ENCODE assay signal across 8 cellular contexts in the genomic region with DNA sequence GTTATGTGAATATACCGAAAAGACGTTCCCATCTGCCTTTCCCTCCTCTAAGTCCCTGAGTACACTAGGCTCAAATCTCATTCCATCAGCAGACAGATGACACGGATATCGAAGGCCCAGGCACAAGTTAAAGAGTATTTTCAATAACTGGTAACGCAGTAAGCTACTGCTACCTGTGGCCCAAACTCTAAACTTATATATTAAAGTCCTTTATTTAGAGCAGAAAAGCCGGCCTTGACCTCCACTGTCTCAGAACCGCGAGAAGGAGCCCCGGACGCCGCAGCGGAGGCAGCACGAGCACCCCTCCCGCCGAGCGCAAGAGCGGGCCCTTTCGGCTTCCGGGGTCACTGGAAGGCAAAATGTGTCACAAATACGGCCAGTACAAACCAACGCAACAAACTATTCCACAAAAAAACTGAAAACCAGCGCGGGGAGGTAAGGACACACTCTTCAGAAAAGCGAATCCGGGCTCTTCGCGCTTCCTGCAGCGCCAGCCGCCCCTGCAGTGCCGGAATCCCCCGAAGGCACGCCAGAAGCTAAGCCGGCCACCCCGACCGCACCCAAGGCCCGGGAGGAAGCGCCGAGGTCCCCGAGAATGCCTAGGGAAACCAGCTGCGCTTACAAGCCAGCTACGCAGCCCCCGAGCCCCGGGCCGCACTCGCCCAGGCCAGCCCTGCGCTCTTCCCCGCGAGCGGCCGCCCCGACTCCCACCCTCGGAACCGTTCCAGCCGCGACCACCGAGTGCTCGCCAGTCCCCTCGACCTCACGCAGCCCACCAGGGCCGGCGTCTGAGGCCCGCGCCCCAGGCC. TPM values are rescaled to one million over a fixed set of nuclear protein-coding genes. Genes with fewer than 3 reads are reported as not detected.
DNase-seq lines count a peak whose midpoint lies in the region; ATAC-seq, FAIRE-seq and TF ChIP-seq lines count a peak whose summit lies in the region.

No MANE protein-coding gene starts in this region.

- no peak for TF ChIP-seq POLR2A in GM12892 (IDR thresholded peaks at IDR 0.05; ENCODE audit: low read depth, low read length)

- no peak for FAIRE-seq in GM12892 (lab: Jason Lieb, UNC)

- no peak overlapping the region for H2AFZ ChIP-seq in osteoblast (ENCODE audit: low read length)

- H3K36me3 Mint-ChIP-seq in HFFc6 (ENCODE audit: low read depth) = no peaks in the 10 kb centered on the region; the same call in 1 of the 2 replicates
- H3K36me3 Mint-ChIP-seq in activated T-helper 1 cell treated with anti-CD3 and anti-CD28 coated beads, Interleukin-12 subunit alpha, Interleukin-12 subunit beta, Interleukin-2, Interleukin-4 antibody, amounts not matched to agents 30 ng/mL and 10 ng/mL and 1 ng/mL, durations not matched to agents 14 hours and 24 hours and 36 hours (ENCODE audit: low read depth) = peaks cover 10% of the 10 kb centered on the region

- no peak for TF ChIP-seq CTCF in HFFc6 (IDR thresholded peaks at IDR 0.05)
- TF ChIP-seq CTCF in fibroblast of the aortic adventitia (IDR thresholded peaks at IDR 0.05; ENCODE audit: insufficient read depth, low read length) = no peak
- TF ChIP-seq CTCF in osteoblast (IDR thresholded peaks at IDR 0.05; ENCODE audit: extremely low read depth, low read depth, low read length) = no peak

- H3K4me2 ChIP-seq in osteoblast (ENCODE audit: insufficient read depth, low read length) = peak overlapping the region; percentile 97

- H3K4me3 Mint-ChIP-seq in HFFc6 = peak overlapping the region; percentile 96
- peak overlapping the region; percentile 91 for H3K4me3 Mint-ChIP-seq in activated T-helper 1 cell treated with anti-CD3 and anti-CD28 coated beads, Interleukin-12 subunit alpha, Interleukin-12 subunit beta, Interleukin-2, Interleukin-4 antibody, amounts not matched to agents 30 ng/mL and 10 ng/mL and 1 ng/mL, durations not matched to agents 14 hours and 24 hours and 36 hours

- no peaks in the 10 kb centered on the region for H3K9me3 Mint-ChIP-seq in HFFc6
- H3K9me3 Mint-ChIP-seq in activated T-helper 1 cell treated with anti-CD3 and anti-CD28 coated beads, Interleukin-12 subunit alpha, Interleukin-12 subunit beta, Interleukin-2, Interleukin-4 antibody, amounts not matched to agents 30 ng/mL and 10 ng/mL and 1 ng/mL, durations not matched to agents 14 hours and 24 hours and 36 hours = no peaks in the 10 kb centered on the region

- H3K27me3 Mint-ChIP-seq in HFFc6 (ENCODE audit: insufficient read depth) = no peaks in the 10 kb centered on the region; the same call in 1 of the 2 replicates
- H3K27me3 Mint-ChIP-seq in activated T-helper 1 cell treated with anti-CD3 and anti-CD28 coated beads, Interleukin-12 subunit alpha, Interleukin-12 subunit beta, Interleukin-2, Interleukin-4 antibody, amounts not matched to agents 30 ng/mL and 10 ng/mL and 1 ng/mL, durations not matched to agents 14 hours and 24 hours and 36 hours (ENCODE audit: insufficient read depth) = no peaks in the 10 kb centered on the region

- H3K4me1 ChIP-seq in osteoblast (ENCODE audit: insufficient read depth, low read length) = peaks cover 39% of the 10 kb centered on the region

- peaks cover 94% of the 10 kb centered on the region for H3K79me2 ChIP-seq in osteoblast (ENCODE audit: insufficient read depth, low read length)

- no peaks in the 10 kb centered on the region for H3K36me3 ChIP-seq in osteoblast (ENCODE audit: insufficient read depth, low read length)

- H3K4me3 ChIP-seq in fibroblast of the aortic adventitia (ENCODE audit: low read depth, low read length) (peak overlapping the region; percentile 89), osteoblast (ENCODE audit: insufficient read depth, low read length) (peak overlapping the region; percentile 75)

- peak; percentile 48 for DNase-seq in GM12892 (ENCODE audit: insufficient read length)
- DNase-seq in HFFc6 = no peak
- peak; percentile 38 for DNase-seq in NCI-H146 treated with DMSO at 0.1 percent for 48 hours (lab: John Stamatoyannopoulos, UW; ENCODE audit: unreplicated experiment)
- DNase-seq in activated T-helper 1 cell treated with anti-CD3 and anti-CD28 coated beads, Interleukin-12 subunit alpha, Interleukin-12 subunit beta, Interleukin-2, Interleukin-4 antibody, amounts not matched to agents 30 ng/mL and 10 ng/mL and 1 ng/mL, durations not matched to agents 14 hours and 24 hours and 36 hours (ENCODE audit: low spot score) = peak; percentile 39
- peak; percentile 35 for DNase-seq in fibroblast of the aortic adventitia (ENCODE audit: low read depth)
- DNase-seq in osteoblast (ENCODE audit: insufficient read length, low spot score, missing footprints) = peak; percentile 86

- ATAC-seq in GM18519 (IDR thresholded peaks at IDR 0.05; ENCODE audit: low FRiP score, unreplicated experiment) = no peak
- ATAC-seq in GM18861 (IDR thresholded peaks at IDR 0.05; ENCODE audit: unreplicated experiment) = no peak

- H3K4me1 Mint-ChIP-seq in HFFc6 (ENCODE audit: low read depth) = peaks cover 71% of the 10 kb centered on the region
- peaks cover 73% of the 10 kb centered on the region for H3K4me1 Mint-ChIP-seq in activated T-helper 1 cell treated with anti-CD3 and anti-CD28 coated beads, Interleukin-12 subunit alpha, Interleukin-12 subunit beta, Interleukin-2, Interleukin-4 antibody, amounts not matched to agents 30 ng/mL and 10 ng/mL and 1 ng/mL, durations not matched to agents 14 hours and 24 hours and 36 hours (ENCODE audit: low read depth)

- peaks cover 52% of the 10 kb centered on the region for H4K20me1 ChIP-seq in osteoblast (ENCODE audit: insufficient read depth, low read length)

- peak overlapping the region; percentile 91 for H3K27ac ChIP-seq in osteoblast (ENCODE audit: low read depth, low read length)

- no peaks in the 10 kb centered on the region for H3K9me3 ChIP-seq in osteoblast (ENCODE audit: low read depth, low read length)

- intact Hi-C loops in activated T-helper 1 cell treated with anti-CD3 and anti-CD28 coated beads, Interleukin-12 subunit alpha, Interleukin-12 subunit beta, Interleukin-2, Interleukin-4 antibody, amounts not matched to agents 30 ng/mL and 10 ng/mL and 1 ng/mL, durations not matched to agents 14 hours and 24 hours and 36 hours (cut with micrococcal nuclease) = loop anchor here (2.0 to 10.0 kb wide), 5 partner anchors 13 to 861 kb away; a partner anchor contains a TSS

- H3K27ac Mint-ChIP-seq in HFFc6 = peak overlapping the region; percentile 92
- peak overlapping the region; percentile 89 for H3K27ac Mint-ChIP-seq in activated T-helper 1 cell treated with anti-CD3 and anti-CD28 coated beads, Interleukin-12 subunit alpha, Interleukin-12 subunit beta, Interleukin-2, Interleukin-4 antibody, amounts not matched to agents 30 ng/mL and 10 ng/mL and 1 ng/mL, durations not matched to agents 14 hours and 24 hours and 36 hours

- H3K27me3 ChIP-seq in osteoblast (ENCODE audit: insufficient read depth, low read length) = no peaks in the 10 kb centered on the region

RNA-seq across cellular contexts. Expression of a gene that starts 0.7 kb away (rescaled TPM):
- polyA plus RNA-seq in GM12892 (2012; ENCODE audit: missing spikeins) = 26.5 TPM
- 10 to 100 TPM; 31.9 to 36.1 (median 34.8) TPM for total RNA-seq in HFFc6 (2021; fragmentation: NEBNext Ultra II Directional; extraction: Animal tissue kit (Norgen Biotek cat#: 25700))
- 60.5 and 60.8 TPM in 2 replicates for total RNA-seq in activated T-helper 1 cell treated with anti-CD3 and anti-CD28 coated beads, Interleukin-12 subunit alpha, Interleukin-12 subunit beta, Interleukin-2, Interleukin-4 antibody, amounts not matched to agents 30 ng/mL and 10 ng/mL and 1 ng/mL, durations not matched to agents 14 hours and 24 hours and 36 hours
- 48.4 TPM in 2 replicates for total RNA-seq in fibroblast of the aortic adventitia (ENCODE audit: low replicate concordance)
- total RNA-seq in osteoblast = 44.8 and 46.3 TPM in 2 replicates

RNA-seq across cellular contexts. Expression of a gene that starts 12.3 kb away (rescaled TPM):
- polyA plus RNA-seq in GM12892 (2012; ENCODE audit: missing spikeins) = 24.1 TPM
- 10 to 100 TPM; 19.1 to 26.9 (median 22.6) TPM for total RNA-seq in HFFc6 (2021; fragmentation: NEBNext Ultra II Directional; extraction: Animal tissue kit (Norgen Biotek cat#: 25700))
- 52.5 and 55.3 TPM in 2 replicates for total RNA-seq in activated T-helper 1 cell treated with anti-CD3 and anti-CD28 coated beads, Interleukin-12 subunit alpha, Interleukin-12 subunit beta, Interleukin-2, Interleukin-4 antibody, amounts not matched to agents 30 ng/mL and 10 ng/mL and 1 ng/mL, durations not matched to agents 14 hours and 24 hours and 36 hours
- total RNA-seq in fibroblast of the aortic adventitia (ENCODE audit: low replicate concordance) (27.7 and 35.4 TPM in 2 replicates), osteoblast (34.4 and 37.1 TPM in 2 replicates)

RNA-seq across cellular contexts. Expression of a gene that starts 26.9 kb away (rescaled TPM):
- 45.0 TPM for polyA plus RNA-seq in GM12892 (2012; ENCODE audit: missing spikeins)
- 10 to 100 TPM; 32.8 to 47.0 (median 35.7) TPM for total RNA-seq in HFFc6 (2021; fragmentation: NEBNext Ultra II Directional; extraction: Animal tissue kit (Norgen Biotek cat#: 25700))
- total RNA-seq in activated T-helper 1 cell treated with anti-CD3 and anti-CD28 coated beads, Interleukin-12 subunit alpha, Interleukin-12 subunit beta, Interleukin-2, Interleukin-4 antibody, amounts not matched to agents 30 ng/mL and 10 ng/mL and 1 ng/mL, durations not matched to agents 14 hours and 24 hours and 36 hours = 7.6 and 8.6 TPM in 2 replicates
- total RNA-seq in fibroblast of the aortic adventitia (ENCODE audit: low replicate concordance) (0.41 and 2.0 TPM in 2 replicates), osteoblast (5.6 and 6.5 TPM in 2 replicates)
